Comparison of ENCODE assay signal across 20 cellular contexts in the genomic region with DNA sequence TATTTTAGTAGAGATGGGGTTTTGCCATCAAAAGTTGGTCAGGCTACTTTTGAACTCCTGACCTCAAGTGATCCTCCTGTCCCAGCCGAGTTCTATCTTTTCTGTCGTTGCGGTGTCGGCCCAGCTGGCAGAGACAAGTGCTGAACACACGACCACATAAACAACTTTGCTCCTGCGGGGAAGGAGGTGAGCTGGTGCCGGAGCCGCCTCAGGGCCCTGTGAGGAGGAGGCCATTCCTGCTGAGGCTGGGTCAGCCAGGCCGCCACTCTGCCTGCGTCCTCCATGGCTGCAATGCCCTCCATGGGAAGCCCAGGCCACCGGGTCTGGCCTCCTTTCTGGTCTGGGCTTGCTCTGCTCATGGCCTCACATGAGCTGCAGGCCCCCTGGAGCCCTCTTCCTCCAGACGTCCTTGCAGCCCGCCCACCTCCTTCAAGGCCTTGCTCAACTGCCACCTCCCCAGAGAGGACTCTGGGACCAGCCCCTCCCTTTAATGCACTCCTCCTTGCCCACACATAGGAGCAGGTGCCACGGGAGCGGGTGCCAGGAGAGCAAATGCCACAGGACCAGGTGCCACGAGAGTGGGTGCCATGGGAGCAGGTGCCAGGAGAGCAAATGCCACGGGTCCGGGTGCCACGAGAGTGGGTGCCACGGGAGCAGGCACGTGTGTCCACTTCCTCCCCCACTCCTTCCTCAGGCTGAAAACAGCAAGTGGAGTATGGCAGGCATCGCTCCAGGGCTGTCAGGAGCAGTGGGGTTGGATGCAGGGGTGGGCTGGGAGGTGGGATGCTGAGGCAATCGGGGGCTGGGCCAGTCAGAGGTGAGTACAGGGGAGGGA. TPM values are rescaled to one million over a fixed set of nuclear protein-coding genes. Genes with fewer than 3 reads are reported as not detected.
A peak's percentile ranks its signal among the peaks of the same experiment; 100 is the strongest.
DNase-seq lines count a peak whose midpoint lies in the region; ATAC-seq and TF ChIP-seq lines count a peak whose summit lies in the region.
"Had no signal": no experiment of that assay in that cellular context is flagged by ENCODE, and none has a peak within 500 bp of the region (broad histone marks: within the 10 kb centered on the region; RNA-seq: fewer than 3 reads in every experiment).

No MANE protein-coding gene starts in this region.

- H3K9me3 ChIP-seq in mucosa of descending colon (no peaks in the 10 kb centered on the region), aorta (ENCODE audit: control insufficient read depth, low read length) (peaks cover 11% of the 10 kb centered on the region)
- H3K9me3 ChIP-seq: BE2C had no signal

- TF ChIP-seq CTCF in chondrocyte (IDR thresholded peaks at IDR 0.05) (no peak), mucosa of descending colon (IDR thresholded peaks at IDR 0.05) (no peak), GM13977 (IDR thresholded peaks at IDR 0.05; ENCODE audit: extremely low read depth, insufficient read depth, missing control alignments) (no peak)

- no peak overlapping the region for H3K27ac Mint-ChIP-seq in chondrocyte (ENCODE audit: unreplicated experiment)
- H3K27ac Mint-ChIP-seq: CD8-positive, alpha-beta T cell had no signal

- H3K4me1 Mint-ChIP-seq in chondrocyte (ENCODE audit: low read depth) = no peaks in the 10 kb centered on the region

- intact Hi-C loops in left cardiac atrium (cut with DNase I) = no loop called here
- intact Hi-C loops in cardiac septum (cut with DNase I) = no loop called here
- intact Hi-C loops in mucosa of descending colon (cut with DNase I, micrococcal nuclease) = no loop called here
- intact Hi-C loops in aorta (cut with DNase I) = no loop called here

- DNase-seq in left cardiac atrium (peak; percentile 8), cardiac septum (ENCODE audit: low spot score) (no peak), chondrocyte (ENCODE audit: low spot score) (peak; percentile 64), mucosa of descending colon (peak in 2 of 3 donors; percentile 16 to 31), aorta (peak; percentile 18 to 67), GM13977 (ENCODE audit: low spot score) (no peak), NCI-H2029 treated with DMSO at 0.1 percent for 48 hours (lab: John Stamatoyannopoulos, UW) (no peak), DMS53 (lab: John Stamatoyannopoulos, UW) (no peak)
- DNase-seq: Calu3; CD8-positive, alpha-beta T cell; GOT3; MM.1S; NCI-H1105; NCI-H2081 treated with DMSO at 0.1 percent for 48 hours; NCI-H510A; NCI-H748 treated with DMSO at 0.1 percent for 48 hours; NK-92 treated with Interleukin-12 subunit alpha and Interleukin-12 subunit beta, amount 100 ng/mL, for 24 hours; SIG-M5 had no signal

- H3K36me3 ChIP-seq in mucosa of descending colon (ENCODE audit: low read depth) (no peaks in the 10 kb centered on the region), aorta (ENCODE audit: control insufficient read depth in 1 of 2, insufficient read depth in 2 of 2, low read length in 1 of 2) (no peaks in the 10 kb centered on the region)
- H3K36me3 ChIP-seq: BE2C had no signal

- 79 to 81% methylated on average over 23 of the region's 23 CpGs for WGBS in aorta, 2 donors

- H3K36me3 Mint-ChIP-seq in chondrocyte (ENCODE audit: low read depth) = no peaks in the 10 kb centered on the region
- H3K36me3 Mint-ChIP-seq: CD8-positive, alpha-beta T cell had no signal

- peaks cover 29% of the 10 kb centered on the region for H3K27me3 Mint-ChIP-seq in chondrocyte (ENCODE audit: low read depth)

- H3K4me3 Mint-ChIP-seq in chondrocyte (ENCODE audit: unreplicated experiment) = no peak overlapping the region
- H3K4me3 Mint-ChIP-seq: CD8-positive, alpha-beta T cell had no signal

- H3K9me3 Mint-ChIP-seq in chondrocyte (ENCODE audit: low read depth) = peaks cover 2% of the 10 kb centered on the region
- H3K9me3 Mint-ChIP-seq: CD8-positive, alpha-beta T cell had no signal

- no peak overlapping the region for H3K4me3 ChIP-seq in mucosa of descending colon
- H3K4me3 ChIP-seq in aorta (ENCODE audit: low read length in 2 of 2) = no peak overlapping the region

- no peak overlapping the region for H3K27ac ChIP-seq in aorta (ENCODE audit: low read depth in 1 of 2, low read length in 2 of 2)

- in situ Hi-C loops in GM13977 (cut with MboI; ENCODE audit: low pct_unique_long_range_greater_than_20kb, low sequenced_read_pairs, unreplicated experiment) = no loop called here

- no peaks in the 10 kb centered on the region for H3K27me3 ChIP-seq in aorta (ENCODE audit: control insufficient read depth in 1 of 2, insufficient read depth in 2 of 2, low read length in 1 of 2)

- no peak for ATAC-seq in left cardiac atrium
- ATAC-seq in mucosa of descending colon = no peak
- no peak for ATAC-seq in aorta (ENCODE audit: low FRiP score)
- ATAC-seq: CD8-positive, alpha-beta T cell had no signal

- no peaks in the 10 kb centered on the region for H3K4me1 ChIP-seq in mucosa of descending colon (ENCODE audit: low read depth)
- H3K4me1 ChIP-seq in aorta (ENCODE audit: control insufficient read depth in 1 of 2, insufficient read depth in 2 of 2, low read length in 2 of 2) = no peaks in the 10 kb centered on the region

RNA-seq across cellular contexts. Expression of a gene that starts 28.4 kb away (rescaled TPM):
- total RNA-seq in left cardiac atrium (1 to 10 TPM; 6.5 to 6.6 TPM), cardiac septum (5.9 TPM), chondrocyte (0.23 TPM in 1 of 3 replicates, not detected in the others), mucosa of descending colon (10 to 100 TPM in 1 of 3 donors, 1 to 10 TPM in 2; 6.9 to 12.8 (median 8.4) TPM), aorta (1 to 10 TPM; 4.4 to 9.4 TPM)
- 1 to 10 TPM in 1 of 2 donors, under 1 TPM in 1; 0.18 to 1.0 TPM for polyA plus RNA-seq in aorta
- total RNA-seq: Calu3, LHCN-M2 had no signal

Comparison
In these comparisons a context has a peak if more than half of its experiments do, and no peak if none do; other contexts are left out.
1. DNase-seq: peak in left cardiac atrium (single experiment), chondrocyte (single experiment), mucosa of descending colon (2 of 3) and aorta (2 of 2); none in cardiac septum (single experiment), GM13977 (single experiment), NCI-H2029 treated with DMSO at 0.1 percent for 48 hours (single experiment) and DMS53 (single experiment).